25 cellular contexts compared by ENCODE assay signal in the genomic region with DNA sequence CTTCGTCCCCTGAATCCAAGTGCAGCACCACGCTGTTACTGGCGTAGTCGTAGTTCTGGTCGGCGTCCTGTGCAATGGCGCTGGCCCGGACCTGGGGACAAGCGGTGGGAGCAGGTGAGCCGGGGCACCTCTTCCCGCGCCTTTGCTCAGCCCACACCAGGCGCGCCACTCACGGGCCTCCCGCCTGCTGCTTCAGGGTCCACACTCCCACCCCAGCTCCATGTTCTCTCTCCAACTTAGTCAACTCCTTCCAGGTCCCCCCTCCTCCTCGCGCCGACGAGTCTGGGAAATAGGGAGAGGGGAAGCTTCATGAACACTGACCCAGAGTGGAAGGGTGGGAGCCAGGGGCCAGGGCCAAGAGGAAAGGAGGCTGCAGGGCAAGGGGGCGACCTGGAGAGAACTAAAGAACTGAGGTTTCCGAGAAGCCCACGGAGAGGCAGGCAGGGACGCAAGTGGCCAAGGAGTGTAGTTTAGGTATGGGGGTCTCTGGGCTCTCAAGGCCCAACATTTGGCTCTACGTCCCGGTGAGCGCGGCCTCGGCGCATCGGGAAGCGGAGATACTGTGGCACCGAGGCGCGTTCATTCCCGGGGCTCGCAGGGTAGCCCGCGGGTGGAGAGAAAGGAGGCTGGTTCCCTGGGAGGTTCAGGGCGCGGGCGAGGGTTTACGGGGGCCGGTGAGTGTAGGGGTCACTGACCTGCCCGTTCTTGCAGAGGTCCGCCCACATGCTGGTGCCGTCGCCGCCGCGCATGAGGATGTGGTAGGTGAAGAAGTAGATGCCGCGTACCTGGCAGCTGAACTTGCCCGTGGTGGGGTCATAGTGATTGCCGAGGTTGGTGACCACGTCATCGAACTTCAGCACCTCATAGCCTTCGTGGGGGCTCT. TPM values are rescaled to one million over a fixed set of nuclear protein-coding genes. Genes with fewer than 3 reads are reported as not detected.
A peak's percentile ranks its signal among the peaks of the same experiment; 100 is the strongest.
DNase-seq lines count a peak whose midpoint lies in the region; ATAC-seq and TF ChIP-seq lines count a peak whose summit lies in the region.
"Had no signal": no experiment of that assay in that cellular context is flagged by ENCODE, and none has a peak within 500 bp of the region (broad histone marks: within the 10 kb centered on the region; RNA-seq: fewer than 3 reads in every experiment).

No MANE protein-coding gene starts in this region.

- no peak overlapping the region for H3K27ac ChIP-seq in mammary epithelial cell (ENCODE audit: insufficient read depth, low read depth, low read length)
- H3K27ac ChIP-seq: 22Rv1, brain microvascular endothelial cell, SJSA1, spleen, tibial nerve had no signal

- CTCF ChIA-PET in mammary epithelial cell (lab: Charles Lee; ENCODE audit: low non-redundant PET), result no interaction called here

- H3K27ac Mint-ChIP-seq in T-helper 1 cell treated with Interleukin-12 subunit alpha and Interleukin-12 subunit beta and Interleukin-4 antibody, amounts not matched to agents 30 μg/mL and 1 μg/mL, for 36 hours, result peak overlapping the region; percentile 15
- peak overlapping the region; percentile 57 for H3K27ac Mint-ChIP-seq in progenitor cell of endocrine pancreas
- H3K27ac Mint-ChIP-seq: activated CD4-positive, alpha-beta T cell treated with anti-CD3 and anti-CD28 coated beads, Interleukin-2, amount 10 ng/mL, durations not matched to agents 7 days and 5 days; HFFc6; T-helper 17 cell had no signal

- no peaks in the 10 kb centered on the region for H3K9me3 ChIP-seq in mammary epithelial cell (replicated peaks; ENCODE audit: insufficient read depth, low read length)
- no peaks in the 10 kb centered on the region for H3K9me3 ChIP-seq in iPS-15b (ENCODE audit: control insufficient read depth, insufficient read depth, low read length)
- H3K9me3 ChIP-seq: SJSA1, spleen, tibial nerve had no signal

- intact Hi-C loops in mammary epithelial cell (cut with micrococcal nuclease), result loop anchor here (5.0 kb wide), 1 partner anchor 140 kb away; no protein-coding TSS in a partner anchor

- H4K20me1 ChIP-seq in mammary epithelial cell (ENCODE audit: insufficient read depth, low read length), result no peaks in the 10 kb centered on the region

- H3K27me3 ChIP-seq in mammary epithelial cell (ENCODE audit: insufficient read depth, low read length) (peaks cover 52% of the 10 kb centered on the region), iPS-15b (ENCODE audit: control insufficient read depth, insufficient read depth, low read length) (peaks cover 52% of the 10 kb centered on the region)

- no TSS peak for BruUV-seq in mammary epithelial cell (replicated peaks; lab: Mats Ljungman, UMichigan)

- H3K79me2 ChIP-seq in mammary epithelial cell (ENCODE audit: insufficient read depth, low read length), result no peaks in the 10 kb centered on the region

- H3K9ac ChIP-seq in mammary epithelial cell (ENCODE audit: insufficient read depth, low read length) (no peak overlapping the region), iPS-15b (ENCODE audit: low read depth, low read length) (no peak overlapping the region)

- dilution Hi-C loops in mammary epithelial cell (cut with HindIII; ENCODE audit: low sequenced_read_pairs), result no loop called here

- H2AFZ ChIP-seq in mammary epithelial cell (ENCODE audit: low read depth, low read length), result peak overlapping the region; percentile 54

- H3K4me3 ChIP-seq in mammary epithelial cell (replicated peaks in 1 of 3; ENCODE audit: insufficient read depth in 1 of 3, low read depth in 2 of 3, low read length in 3 of 3), result no peak overlapping the region
- H3K4me3 ChIP-seq in iPS-15b (ENCODE audit: low read depth, low read length), result peak overlapping the region; percentile 82
- H3K4me3 ChIP-seq: SJSA1, spleen, tibial nerve had no signal

- in situ Hi-C loops in mammary epithelial cell (cut with MboI; ENCODE audit: low sequenced_read_pairs in 2 of 2), result no loop called here

- H3K4me1 Mint-ChIP-seq in T-helper 1 cell treated with Interleukin-12 subunit alpha and Interleukin-12 subunit beta and Interleukin-4 antibody, amounts not matched to agents 30 μg/mL and 1 μg/mL, for 36 hours (ENCODE audit: low read depth), result no peaks in the 10 kb centered on the region
- peaks cover 7% of the 10 kb centered on the region for H3K4me1 Mint-ChIP-seq in progenitor cell of endocrine pancreas (ENCODE audit: low read depth)
- H3K4me1 Mint-ChIP-seq: activated CD4-positive, alpha-beta T cell treated with anti-CD3 and anti-CD28 coated beads, Interleukin-2, amount 10 ng/mL, durations not matched to agents 7 days and 5 days; CD8-positive, alpha-beta memory T cell had no signal

- no peaks in the 10 kb centered on the region for H3K9me3 Mint-ChIP-seq in T-helper 1 cell treated with Interleukin-12 subunit alpha and Interleukin-12 subunit beta and Interleukin-4 antibody, amounts not matched to agents 30 μg/mL and 1 μg/mL, for 36 hours
- H3K9me3 Mint-ChIP-seq in progenitor cell of endocrine pancreas (ENCODE audit: low read depth), result no peaks in the 10 kb centered on the region
- H3K9me3 Mint-ChIP-seq: activated CD4-positive, alpha-beta T cell treated with anti-CD3 and anti-CD28 coated beads, Interleukin-2, amount 10 ng/mL, durations not matched to agents 7 days and 5 days; HFFc6 had no signal

- H3K4me1 ChIP-seq in mammary epithelial cell (ENCODE audit: insufficient read depth, low read length), result peaks cover 9% of the 10 kb centered on the region
- H3K4me1 ChIP-seq in iPS-15b (ENCODE audit: control insufficient read depth, insufficient read depth, low read length), result peaks cover 10% of the 10 kb centered on the region
- H3K4me1 ChIP-seq: SJSA1 had no signal

- WGBS in mammary epithelial cell (ENCODE audit: low coverage, missing lambda C conversion rate), result 15% methylated on average over 21 of the region's 58 CpGs

- no peaks in the 10 kb centered on the region for H3K36me3 Mint-ChIP-seq in T-helper 1 cell treated with Interleukin-12 subunit alpha and Interleukin-12 subunit beta and Interleukin-4 antibody, amounts not matched to agents 30 μg/mL and 1 μg/mL, for 36 hours (ENCODE audit: low read depth)
- H3K36me3 Mint-ChIP-seq in progenitor cell of endocrine pancreas (ENCODE audit: insufficient read depth), result no peaks in the 10 kb centered on the region
- H3K36me3 Mint-ChIP-seq: CD8-positive, alpha-beta memory T cell had no signal

- peak overlapping the region; percentile 30 for H3K4me2 ChIP-seq in mammary epithelial cell (ENCODE audit: insufficient read depth, low read depth, low read length)

- H3K36me3 ChIP-seq in mammary epithelial cell (ENCODE audit: insufficient read depth, low read length) (no peaks in the 10 kb centered on the region), iPS-15b (ENCODE audit: control insufficient read depth, insufficient read depth, low read length) (no peaks in the 10 kb centered on the region)
- H3K36me3 ChIP-seq: brain microvascular endothelial cell, SJSA1, spleen, tibial nerve had no signal

- no peak for TF ChIP-seq CTCF in mammary epithelial cell (conservative IDR thresholded peaks at IDR 0.05 in 1 of 2, IDR thresholded peaks at IDR 0.05 in 1 of 2; ENCODE audit: extremely low read depth in 1 of 2, insufficient read depth in 1 of 2, low read depth in 1 of 2, low read length in 2 of 2)
- no peak for TF ChIP-seq CTCF in progenitor cell of endocrine pancreas (IDR thresholded peaks at IDR 0.05; ENCODE audit: unreplicated experiment)

- peaks cover 56% of the 10 kb centered on the region for H3K27me3 Mint-ChIP-seq in T-helper 1 cell treated with Interleukin-12 subunit alpha and Interleukin-12 subunit beta and Interleukin-4 antibody, amounts not matched to agents 30 μg/mL and 1 μg/mL, for 36 hours (ENCODE audit: low read depth)
- peaks cover 86% of the 10 kb centered on the region for H3K27me3 Mint-ChIP-seq in progenitor cell of endocrine pancreas

- H3K4me3 Mint-ChIP-seq in T-helper 1 cell treated with Interleukin-12 subunit alpha and Interleukin-12 subunit beta and Interleukin-4 antibody, amounts not matched to agents 30 μg/mL and 1 μg/mL, for 36 hours, result no peak overlapping the region
- peak overlapping the region; percentile 4 for H3K4me3 Mint-ChIP-seq in progenitor cell of endocrine pancreas (ENCODE audit: low read depth)
- H3K4me3 Mint-ChIP-seq: activated CD4-positive, alpha-beta T cell treated with anti-CD3 and anti-CD28 coated beads, Interleukin-2, amount 10 ng/mL, durations not matched to agents 7 days and 5 days; CD8-positive, alpha-beta memory T cell; HFFc6 had no signal

- ATAC-seq in GM21529 (IDR thresholded peaks at IDR 0.05; ENCODE audit: unreplicated experiment), result no peak
- ATAC-seq: stimulated activated naive CD8-positive, alpha-beta T cell treated with anti-CD3 and anti-CD28 coated beads, Interleukin-15, Interleukin-2, amounts not matched to agents 100 U/mL and 50 U/mL, for 24 hours; T-helper 17 cell had no signal

- DNase-seq in T-helper 1 cell, result no peak
- DNase-seq in mammary epithelial cell, result no peak
- no peak for DNase-seq in progenitor cell of endocrine pancreas (ENCODE audit: low spot score, unreplicated experiment)
- no peak for DNase-seq in anterior cingulate cortex (lab: John Stamatoyannopoulos, UW)
- DNase-seq in NCI-H82 treated with DMSO at 0.1 percent for 48 hours (lab: John Stamatoyannopoulos, UW; ENCODE audit: unreplicated experiment), result no peak
- DNase-seq: activated CD4-positive, alpha-beta T cell treated with anti-CD3 and anti-CD28 coated beads, Interleukin-2, amount 10 ng/mL, durations not matched to agents 7 days and 5 days; brain microvascular endothelial cell; CD8-positive, alpha-beta memory T cell; HFFc6; NCI-H1417; NCI-H2107; NK-92 treated with Interleukin-12 subunit alpha and Interleukin-12 subunit beta, amount 100 ng/mL, for 24 hours; occipital lobe; spleen; stimulated activated CD4-positive, alpha-beta T cell treated with anti-CD3 and anti-CD28 coated beads, Interleukin-4, amount 100 ng/mL, for 24 hours; stimulated activated naive CD8-positive, alpha-beta T cell treated with anti-CD3 and anti-CD28 coated beads, Interleukin-15, Interleukin-2, amounts not matched to agents 100 U/mL and 50 U/mL, for 24 hours; T-helper 17 cell had no signal

RNA-seq across cellular contexts. Expression of a gene that starts 1.4 kb away (rescaled TPM):
- total RNA-seq in mammary epithelial cell, result not detected
- polyA plus RNA-seq in mammary epithelial cell, result not detected
- polyA minus RNA-seq in mammary epithelial cell, result not detected
- 0.14 and 0.24 TPM in 2 replicates for total RNA-seq in progenitor cell of endocrine pancreas
- total RNA-seq: activated CD4-positive, alpha-beta T cell treated with anti-CD3 and anti-CD28 coated beads, Interleukin-2, amount 10 ng/mL, durations not matched to agents 7 days and 5 days; CD8-positive, alpha-beta memory T cell; HFFc6; liver; NCI-H460; SJSA1; spleen; T-helper 17 cell; tibial nerve had no signal
- polyA plus RNA-seq: CD8-positive, alpha-beta memory T cell; liver; spleen had no signal
